ENCODE assay signal across 10 cellular contexts in the genomic region with DNA sequence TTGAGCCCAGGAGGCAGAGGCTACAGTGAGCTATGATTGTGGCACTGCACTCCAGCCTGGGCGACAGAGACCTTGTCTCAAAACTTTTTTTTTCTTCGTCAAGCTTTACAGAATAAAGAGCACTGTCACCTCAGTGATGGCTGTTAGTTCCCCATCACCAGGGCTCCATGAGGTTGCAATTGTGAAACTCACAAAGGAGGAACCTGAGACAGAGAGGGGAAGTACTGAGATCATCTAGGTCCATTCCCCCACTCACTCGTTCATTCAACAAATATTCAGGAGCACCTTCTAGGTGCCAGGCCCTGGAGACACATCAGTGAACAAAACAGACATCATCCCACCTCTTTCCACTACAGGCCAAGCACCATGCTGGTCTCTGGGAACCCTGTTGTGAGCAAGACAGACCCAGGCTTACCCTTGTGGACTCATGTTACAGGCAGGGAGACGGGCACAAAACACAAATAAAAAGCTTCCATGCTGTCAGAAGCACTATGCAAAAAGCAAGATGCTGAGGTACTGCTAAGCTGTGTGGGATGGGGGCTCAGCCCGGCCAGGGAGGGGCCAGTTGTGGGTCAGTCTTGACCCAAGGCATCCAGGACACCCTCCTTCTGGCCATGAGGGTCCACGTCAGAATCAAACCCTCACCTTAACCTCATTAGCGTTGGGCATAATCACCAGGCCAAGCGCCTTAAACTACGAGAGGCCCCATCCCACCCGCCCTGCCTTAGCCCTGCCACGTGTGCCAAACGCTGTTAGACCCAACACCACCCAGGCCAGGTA. TPM values are rescaled to one million over a fixed set of nuclear protein-coding genes. Genes with fewer than 3 reads are reported as not detected.
A peak's percentile ranks its signal among the peaks of the same experiment; 100 is the strongest.
DNase-seq lines count a peak whose midpoint lies in the region; ATAC-seq lines count a peak whose summit lies in the region.
"Had no signal": no experiment of that assay in that cellular context is flagged by ENCODE, and none has a peak within 500 bp of the region (broad histone marks: within the 10 kb centered on the region; RNA-seq: fewer than 3 reads in every experiment).

No MANE protein-coding gene starts in this region.

- no peaks in the 10 kb centered on the region for H4K20me1 ChIP-seq in GM23248 (ENCODE audit: insufficient read depth)

- in situ Hi-C loops in GM23248 (cut with MboI): no loop called here

- no peak overlapping the region for H3K4me3 ChIP-seq in GM23248
- H3K4me3 ChIP-seq: cardiac muscle cell had no signal

- no peaks in the 10 kb centered on the region for H3K9me2 ChIP-seq in GM23248 (ENCODE audit: insufficient read depth)

- ATAC-seq in GM18858 (IDR thresholded peaks at IDR 0.05; ENCODE audit: unreplicated experiment): peak; percentile 93
- ATAC-seq: T-cell had no signal

- no peaks in the 10 kb centered on the region for H3K36me3 ChIP-seq in GM23248 (ENCODE audit: low read depth)
- H3K36me3 ChIP-seq: cardiac muscle cell had no signal

- DNase-seq in GM23248 (peak; percentile 11), KG1 (lab: John Stamatoyannopoulos, UW) (peak; percentile 29), left kidney (ENCODE audit: low read depth, low spot score) (peak; percentile 30), cerebellum (ENCODE audit: low spot score) (no peak), NCI-H1105 (lab: John Stamatoyannopoulos, UW) (no peak), NCI-H1105 treated with DMSO at 0.1 percent for 48 hours (lab: John Stamatoyannopoulos, UW) (no peak)
- DNase-seq in stimulated activated CD4-positive, alpha-beta T cell treated with anti-CD3 and anti-CD28 coated beads, Interleukin-4, amount 100 ng/mL, for 4 hours: no peak

- H3K9ac ChIP-seq in GM23248: no peak overlapping the region

- H3K9me3 ChIP-seq in GM23248 (ENCODE audit: low read depth): no peaks in the 10 kb centered on the region

- H3F3A ChIP-seq in GM23248 (ENCODE audit: insufficient read depth): peaks cover 9% of the 10 kb centered on the region; the same call in 1 of the 2 replicates

- WGBS in GM23248 (ENCODE audit: low coverage in 1 of 2, low lambda C conversion rate in 2 of 2, missing lambda C conversion rate in 2 of 2), 2 experiments: 73 to 83% methylated on average over 9 to 12 of the region's 12 CpGs

- no peaks in the 10 kb centered on the region for H3K27me3 ChIP-seq in GM23248 (replicated peaks; ENCODE audit: insufficient read depth)
- H3K27me3 ChIP-seq: cardiac muscle cell had no signal

- no peaks in the 10 kb centered on the region for H3K79me2 ChIP-seq in GM23248 (ENCODE audit: insufficient read depth)

- no peak overlapping the region for H3K4me2 ChIP-seq in GM23248 (ENCODE audit: unreplicated experiment)

- H2AFZ ChIP-seq in GM23248: no peak overlapping the region

- H3K27ac ChIP-seq in GM23248: no peak overlapping the region
- H3K27ac ChIP-seq: cardiac muscle cell had no signal

- H3K4me1 ChIP-seq in GM23248 (ENCODE audit: insufficient read depth): 0 out of 2 replicates have a peak, but pooled peaks cover 8% of the 10 kb centered on the region

RNA-seq across cellular contexts. Expression of a gene that starts 2.1 kb away (rescaled TPM):
- total RNA-seq in GM23248 (2014; rRNA removed; shearing (Covaris generic)): not detected in 2 replicates
- not detected in 2 replicates for polyA plus RNA-seq in GM23248 (2016; fragmentation: Nextera tagmentation; extraction: Ambion mirVana)
- not detected for total RNA-seq in cerebellum
- total RNA-seq: cardiac muscle cell had no signal
- polyA plus RNA-seq: cardiac muscle cell had no signal

RNA-seq across cellular contexts. Expression of a gene that starts 16.7 kb away (rescaled TPM):
- total RNA-seq in GM23248 (2014; rRNA removed; shearing (Covaris generic)): not detected in 2 replicates
- polyA plus RNA-seq in GM23248 (2016; fragmentation: Nextera tagmentation; extraction: Ambion mirVana): not detected in 2 replicates
- not detected for total RNA-seq in cerebellum
- total RNA-seq: cardiac muscle cell, T-cell had no signal
- polyA plus RNA-seq: cardiac muscle cell had no signal

Comparison
In these comparisons a context has a peak if more than half of its experiments do, and no peak if none do; other contexts are left out.
1. DNase-seq: peak in GM23248 (single experiment), KG1 (single experiment) and left kidney (single experiment); none in cerebellum (single experiment), stimulated activated CD4-positive, alpha-beta T cell treated with anti-CD3 and anti-CD28 coated beads, Interleukin-4, amount 100 ng/mL, for 4 hours (0 of 2), NCI-H1105 (single experiment) and NCI-H1105 treated with DMSO at 0.1 percent for 48 hours (single experiment).